In genomic region chr19:38674388-38675133, GRCh38 we compare ENCODE assay signal across 9 cellular contexts. TPM values are rescaled to one million over a fixed set of nuclear protein-coding genes. Genes with fewer than 3 reads are reported as not detected.
A peak's percentile ranks its signal among the peaks of the same experiment; 100 is the strongest.
DNase-seq lines count a peak whose midpoint lies in the region; TF ChIP-seq lines count a peak whose summit lies in the region.
"Had no signal": no experiment of that assay in that cellular context is flagged by ENCODE, and none has a peak within 500 bp of the region (broad histone marks: within the 10 kb centered on the region; RNA-seq: fewer than 3 reads in every experiment).

No MANE protein-coding gene starts in this region.

- peak overlapping the region; percentile 0 for H4K8ac ChIP-seq in mesenchymal stem cell (ENCODE audit: low read length)

- H3K79me1 ChIP-seq in mesenchymal stem cell (replicated peaks; ENCODE audit: low read length, poor library complexity, severe bottlenecking): no peaks in the 10 kb centered on the region

- no peaks in the 10 kb centered on the region for H3K9me2 ChIP-seq in Karpas-422 (replicated peaks; ENCODE audit: insufficient read depth, low read length)

- H3K27me3 ChIP-seq in mesenchymal stem cell (ENCODE audit: control insufficient read depth in 1 of 2, insufficient read depth in 1 of 2, low read length in 2 of 2) (no peaks in the 10 kb centered on the region), suprapubic skin (no peaks in the 10 kb centered on the region), Karpas-422 (ENCODE audit: low read length) (no peaks in the 10 kb centered on the region)

- H3K27ac ChIP-seq in caudate nucleus (ENCODE audit: low read depth, low read length) (peak overlapping the region; percentile 38), mesenchymal stem cell (ENCODE audit: low read length, poor library complexity, severe bottlenecking) (peak overlapping the region; percentile 87), suprapubic skin (peak overlapping the region; percentile 84), Karpas-422 (ENCODE audit: low read length) (no peak overlapping the region)

- H4K20me1 ChIP-seq in Karpas-422 (ENCODE audit: insufficient read depth, low read depth, low read length): peaks cover 18% of the 10 kb centered on the region; the same call in 1 of the 2 replicates

- H3K36me3 Mint-ChIP-seq in IgD-negative memory B cell: peaks cover 3% of the 10 kb centered on the region

- H3K27me3 Mint-ChIP-seq in IgD-negative memory B cell: no peaks in the 10 kb centered on the region

- H2BK120ac ChIP-seq in mesenchymal stem cell (ENCODE audit: low read depth, low read length): peak overlapping the region; percentile 98

- peaks cover 91% of the 10 kb centered on the region for H3K79me2 ChIP-seq in Karpas-422 (ENCODE audit: low read length)

- no peak overlapping the region for H2AFZ ChIP-seq in mesenchymal stem cell (ENCODE audit: low read depth, low read length)
- H2AFZ ChIP-seq in Karpas-422 (ENCODE audit: low read length): no peak overlapping the region

- H3K4me3 Mint-ChIP-seq in IgD-negative memory B cell: peak overlapping the region in 2 of 4 donors; percentile 9 to 20

- H3K9ac ChIP-seq in mesenchymal stem cell (ENCODE audit: low read length): no peak overlapping the region
- H3K9ac ChIP-seq in Karpas-422 (ENCODE audit: low read length): no peak overlapping the region

- peaks cover 48 to 57% (median 54%) of the 10 kb centered on the region in 3 donors for H3K4me1 Mint-ChIP-seq in IgD-negative memory B cell

- DNase-seq in caudate nucleus (lab: John Stamatoyannopoulos, UW) (no peak), mesenchymal stem cell (peak; percentile 68), suprapubic skin (ENCODE audit: low spot score in 2 of 2) (no peak), NCI-H1436 (lab: John Stamatoyannopoulos, UW) (no peak), NCI-H2029 treated with DMSO at 0.1 percent for 48 hours (lab: John Stamatoyannopoulos, UW) (no peak), NCI-H2196 treated with DMSO at 0.1 percent for 48 hours (lab: John Stamatoyannopoulos, UW; ENCODE audit: unreplicated experiment) (no peak), Karpas-422 (no peak)
- DNase-seq: activated CD4-positive, CD25-positive, alpha-beta regulatory T cell had no signal

- peak overlapping the region; percentile 7 to 43 for H3K4ac ChIP-seq in mesenchymal stem cell (ENCODE audit: low read depth in 1 of 2, low read length in 2 of 2)

- no peak for TF ChIP-seq POLR2A in suprapubic skin (IDR thresholded peaks at IDR 0.05)

- H3K18ac ChIP-seq in mesenchymal stem cell (ENCODE audit: low read depth in 1 of 2, low read length in 2 of 2): peak overlapping the region; percentile 2 to 99

- 81% methylated on average over 16 of the region's 16 CpGs for WGBS in mesenchymal stem cell
- 55% methylated on average over 15 of the region's 16 CpGs for WGBS in suprapubic skin

- no peak overlapping the region for H2BK5ac ChIP-seq in mesenchymal stem cell (ENCODE audit: low read depth, low read length, poor library complexity, severe bottlenecking)

- no peaks in the 10 kb centered on the region for H3K9me3 ChIP-seq in mesenchymal stem cell (ENCODE audit: control insufficient read depth, low read length)
- H3K9me3 ChIP-seq in suprapubic skin: no peaks in the 10 kb centered on the region
- no peaks in the 10 kb centered on the region for H3K9me3 ChIP-seq in Karpas-422 (ENCODE audit: low read length)

- peaks cover 6 to 38% of the 10 kb centered on the region in 2 experiments for H3K36me3 ChIP-seq in mesenchymal stem cell (ENCODE audit: control insufficient read depth in 1 of 2, insufficient read depth in 2 of 2, low read depth in 1 of 2, low read length in 2 of 2)
- no peaks in the 10 kb centered on the region for H3K36me3 ChIP-seq in suprapubic skin
- H3K36me3 ChIP-seq in Karpas-422 (ENCODE audit: insufficient read depth, low read length): no peaks in the 10 kb centered on the region

- H3K27ac Mint-ChIP-seq in IgD-negative memory B cell: peak overlapping the region; percentile 11 to 70 (median 28)

- H3K4me1 ChIP-seq in mesenchymal stem cell (ENCODE audit: control insufficient read depth, insufficient read depth, low read depth, low read length) (peaks cover 49% of the 10 kb centered on the region), suprapubic skin (peaks cover 78% of the 10 kb centered on the region), Karpas-422 (ENCODE audit: low read length) (peaks cover 3% of the 10 kb centered on the region)

- no peak for TF ChIP-seq CTCF in suprapubic skin (IDR thresholded peaks at IDR 0.05)

- peak overlapping the region in 1 of 2 experiments; percentile 67 for H3K14ac ChIP-seq in mesenchymal stem cell (ENCODE audit: low read length in 2 of 2)

- H3K4me2 ChIP-seq in mesenchymal stem cell (ENCODE audit: low read length, poor library complexity, severe bottlenecking) (no peak overlapping the region), Karpas-422 (ENCODE audit: low read depth, low read length, poor library complexity, severe bottlenecking) (no peak overlapping the region)

- H3K9me3 Mint-ChIP-seq in IgD-negative memory B cell: no peaks in the 10 kb centered on the region

- H3K23ac ChIP-seq in mesenchymal stem cell (ENCODE audit: low read length in 2 of 2): no peak overlapping the region

- H2BK15ac ChIP-seq in mesenchymal stem cell (ENCODE audit: low read depth, poor library complexity, severe bottlenecking): peak overlapping the region; percentile 68

- no peak for TF ChIP-seq EP300 in suprapubic skin (IDR thresholded peaks at IDR 0.05)

- no peak overlapping the region for H3K4me3 ChIP-seq in mesenchymal stem cell (ENCODE audit: insufficient read depth in 1 of 2, low read depth in 1 of 2, low read length in 2 of 2)
- H3K4me3 ChIP-seq in suprapubic skin: no peak overlapping the region
- no peak overlapping the region for H3K4me3 ChIP-seq in Karpas-422 (ENCODE audit: low read length)

- H4K91ac ChIP-seq in mesenchymal stem cell (ENCODE audit: low read length): peak overlapping the region; percentile 12

- H2BK12ac ChIP-seq in mesenchymal stem cell (ENCODE audit: low read length in 2 of 2): peak overlapping the region; percentile 2 to 59

- peak overlapping the region; percentile 74 for H2AK5ac ChIP-seq in mesenchymal stem cell (ENCODE audit: low read length, severe bottlenecking)

RNA-seq across cellular contexts. Expression of gene ACTN4, which starts 27.1 kb away (rescaled TPM):
- polyA plus RNA-seq in IgD-negative memory B cell: 21.8 TPM
- polyA plus RNA-seq in mesenchymal stem cell (2013, experiment 1 of 2): 259 TPM
- 250 TPM for polyA plus RNA-seq in mesenchymal stem cell (2013, experiment 2 of 2)
- 100 to 1,000 TPM; 475 to 520 (median 507) TPM for total RNA-seq in suprapubic skin
- total RNA-seq in Karpas-422 (2014; rRNA removed; shearing (Covaris generic); ENCODE audit: low replicate concordance): 54.6 and 106 TPM in 2 replicates

RNA-seq across cellular contexts. Expression of gene EIF3K, which starts 55.6 kb away (rescaled TPM):
- 371 TPM for polyA plus RNA-seq in IgD-negative memory B cell
- polyA plus RNA-seq in mesenchymal stem cell (2013, experiment 1 of 2): 221 TPM
- polyA plus RNA-seq in mesenchymal stem cell (2013, experiment 2 of 2): 218 TPM
- 100 to 1,000 TPM; 274 to 587 (median 557) TPM for total RNA-seq in suprapubic skin
- 474 and 745 TPM in 2 replicates for total RNA-seq in Karpas-422 (2014; rRNA removed; shearing (Covaris generic); ENCODE audit: low replicate concordance)

RNA-seq across cellular contexts. Expression of gene MAP4K1, which starts 56.8 kb away (rescaled TPM):
- 250 TPM for polyA plus RNA-seq in IgD-negative memory B cell
- 0.14 TPM for polyA plus RNA-seq in mesenchymal stem cell (2013, experiment 1 of 2)
- polyA plus RNA-seq in mesenchymal stem cell (2013, experiment 2 of 2): 0.08 TPM
- 1 to 10 TPM in 3 of 4 donors, under 1 TPM in 1; 0.68 to 2.8 (median 1.8) TPM for total RNA-seq in suprapubic skin
- 262 and 352 TPM in 2 replicates for total RNA-seq in Karpas-422 (2014; rRNA removed; shearing (Covaris generic); ENCODE audit: low replicate concordance)

Comparison
In these comparisons a context has a peak if more than half of its experiments do, and no peak if none do; other contexts are left out.
1. RNA of gene MAP4K1, which starts 56.8 kb away (total RNA-seq): 262 to 352 TPM in Karpas-422; 0.68 to 2.8 TPM in suprapubic skin; every median in the first group is over 10 times any median in the second.